Comparison of ENCODE assay signal across 8 cellular contexts in genomic region chr17:7855643-7856080, GRCh38. TPM values are rescaled to one million over a fixed set of nuclear protein-coding genes. Genes with fewer than 3 reads are reported as not detected.
DNase-seq lines count a peak whose midpoint lies in the region; ATAC-seq and TF ChIP-seq lines count a peak whose summit lies in the region.
"Had no signal": no experiment of that assay in that cellular context is flagged by ENCODE, and none has a peak within 500 bp of the region (broad histone marks: within the 10 kb centered on the region; RNA-seq: fewer than 3 reads in every experiment).

No MANE protein-coding gene starts in this region.

- peaks cover 44% of the 10 kb centered on the region for H3K79me2 ChIP-seq in HCT116 (ENCODE audit: insufficient read depth, low read length)

- peak overlapping the region; percentile 67 to 94 for H3K4me3 ChIP-seq in HCT116 (replicated peaks in 1 of 2; ENCODE audit: low read depth in 1 of 2, low read length in 2 of 2)
- H3K4me3 ChIP-seq in WI38 (ENCODE audit: low read depth, low read length): peak overlapping the region; percentile 80; the same call in 1 of the 2 replicates
- H3K4me3 ChIP-seq in iPS-18a (ENCODE audit: low read length): peak overlapping the region; percentile 80

- H3K9ac ChIP-seq in HCT116 (ENCODE audit: low read length): peak overlapping the region; percentile 93
- no peak overlapping the region for H3K9ac ChIP-seq in iPS-18a (ENCODE audit: low read length)

- H3K4me1 ChIP-seq in HCT116 (ENCODE audit: control insufficient read depth in 1 of 2, insufficient read depth in 2 of 2, low read length in 2 of 2) (peaks cover 16 to 41% of the 10 kb centered on the region in 2 experiments; a peak in 3 of 4 replicates), iPS-18a (ENCODE audit: control insufficient read depth, low read depth, low read length) (peaks cover 26% of the 10 kb centered on the region)

- TF ChIP-seq POLR2A in HCT116 (IDR thresholded peaks at IDR 0.05; ENCODE audit: borderline replicate concordance, extremely low read depth, insufficient read depth, insufficient read length): no peak

- H3K36me3 ChIP-seq in HCT116 (ENCODE audit: control insufficient read depth in 1 of 2, insufficient read depth in 2 of 2, low read length in 2 of 2) (peaks cover 3 to 29% of the 10 kb centered on the region in 2 experiments; a peak in 2 of 4 replicates), iPS-18a (ENCODE audit: control insufficient read depth, low read depth, low read length) (no peaks in the 10 kb centered on the region)

- DNase-seq in HCT116 (ENCODE audit: low read depth, low spot score) (no peak), GM10266 (ENCODE audit: extremely low spot score) (no peak)
- peak; percentile 10 for DNase-seq in stimulated activated CD8-positive, alpha-beta memory T cell treated with anti-CD3 and anti-CD28 coated beads, Interleukin-12 subunit alpha, Interleukin-12 subunit beta, amount 100 ng/mL, for 4 hours (ENCODE audit: low read depth)
- DNase-seq: NCI-H1092 treated with DMSO at 0.1 percent for 48 hours had no signal

- H3K4me2 ChIP-seq in HCT116 (ENCODE audit: low read length): peak overlapping the region; percentile 99

- H3K9me3 ChIP-seq in HCT116 (ENCODE audit: control insufficient read depth in 1 of 2, insufficient read depth in 1 of 2, low read depth in 1 of 2, low read length in 2 of 2): no peaks in the 10 kb centered on the region
- no peaks in the 10 kb centered on the region for H3K9me3 ChIP-seq in iPS-18a (ENCODE audit: control insufficient read depth, low read depth, low read length)

- no peaks in the 10 kb centered on the region for H4K20me1 ChIP-seq in HCT116 (ENCODE audit: insufficient read depth)

- CTCF ChIA-PET in HCT116 (lab: Charles Lee): interaction anchor here (1.7 kb wide), 1 partner anchor 141 kb away, joined by 6 read pairs; no protein-coding TSS in a partner anchor

- H3K9me2 ChIP-seq in HCT116 (ENCODE audit: insufficient read depth): no peaks in the 10 kb centered on the region

- TF ChIP-seq RAD21 in HCT116 (IDR thresholded peaks at IDR 0.05; ENCODE audit: low read depth): no peak

- TF ChIP-seq CTCF in HCT116 (IDR thresholded peaks at IDR 0.05 in 2 of 3, conservative IDR thresholded peaks at IDR 0.05 in 1 of 3; ENCODE audit: borderline replicate concordance in 1 of 3, insufficient read depth in 1 of 3, low read depth in 2 of 3, low read length in 2 of 3) (no peak), WI38 (IDR thresholded peaks at IDR 0.05; ENCODE audit: low read depth, low read length) (no peak), GM10266 (IDR thresholded peaks at IDR 0.05; ENCODE audit: control insufficient read depth, insufficient read depth, low read depth, missing control alignments) (no peak)

- intact Hi-C loops in HCT116 (cut with micrococcal nuclease): loop anchor here (2.0 kb wide), 1 partner anchor 21 kb away; the partner anchor contains the start of gene KDM6B

- BruUV-seq in HCT116 (replicated peaks; lab: Mats Ljungman, UMichigan): no TSS peak

- POLR2A ChIA-PET in HCT116 (lab: Charles Lee): interaction anchor here (0.6 to 2.6 kb wide), 5 partner anchors 11 to 530 kb away, joined by 3 to 45 read pairs (median 4); no protein-coding TSS in a partner anchor

- RAD21 ChIA-PET in HCT116 (lab: Charles Lee; ENCODE audit: low non-redundant PET in 1 of 2, low total read pairs in 2 of 2, uncharacterized antibody in 2 of 2, unreplicated experiment in 2 of 2): interaction anchor here in 1 of 2 experiments (0.6 kb wide), 1 partner anchor 24 kb away, joined by 3 read pairs; no protein-coding TSS in a partner anchor

- H3K27ac ChIP-seq in HCT116 (ENCODE audit: low read depth, low read length) (peak overlapping the region; percentile 92), iPS-18a (ENCODE audit: low read length) (no peak overlapping the region)

- ATAC-seq in HCT116: no peak
- ATAC-seq in HG03521 (IDR thresholded peaks at IDR 0.05; ENCODE audit: unreplicated experiment): no peak
- ATAC-seq in HG03196 (IDR thresholded peaks at IDR 0.05; ENCODE audit: unreplicated experiment): no peak

- H3K27me3 ChIP-seq in HCT116 (ENCODE audit: insufficient read depth, low read length) (no peaks in the 10 kb centered on the region), iPS-18a (ENCODE audit: control insufficient read depth, insufficient read depth, low read length) (peaks cover 57% of the 10 kb centered on the region)

- no peak overlapping the region for H2AFZ ChIP-seq in HCT116 (ENCODE audit: low read depth, low read length, poor library complexity, severe bottlenecking)

TF ChIP-seq in HCT116, 20 proteins besides CTCF, POLR2A, EP300 and RAD21:
- no peak for TF ChIP-seq FOSL1 (IDR thresholded peaks at IDR 0.05; ENCODE audit: low read depth)
- TF ChIP-seq SIN3A (IDR thresholded peaks at IDR 0.05; ENCODE audit: low read depth): no peak
- TF ChIP-seq, protein P1, sequence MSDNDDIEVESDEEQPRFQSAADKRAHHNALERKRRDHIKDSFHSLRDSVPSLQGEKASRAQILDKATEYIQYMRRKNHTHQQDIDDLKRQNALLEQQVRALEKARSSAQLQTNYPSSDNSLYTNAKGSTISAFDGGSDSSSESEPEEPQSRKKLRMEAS (IDR thresholded peaks at IDR 0.05): no peak
- no peak for TF ChIP-seq EZH2 (IDR thresholded peaks at IDR 0.05)
- no peak for TF ChIP-seq SRF (IDR thresholded peaks at IDR 0.05; ENCODE audit: low read depth)
- no peak for TF ChIP-seq TCF7L2 (IDR thresholded peaks at IDR 0.05; ENCODE audit: borderline replicate concordance, extremely low read depth, insufficient read depth, insufficient read length)
- no peak for TF ChIP-seq ZFX (IDR thresholded peaks at IDR 0.05)
- no peak for TF ChIP-seq JUND (IDR thresholded peaks at IDR 0.05)
- TF ChIP-seq ZNF274 (IDR thresholded peaks at IDR 0.05; ENCODE audit: low read depth, low read length): no peak
- TF ChIP-seq, protein P2, sequence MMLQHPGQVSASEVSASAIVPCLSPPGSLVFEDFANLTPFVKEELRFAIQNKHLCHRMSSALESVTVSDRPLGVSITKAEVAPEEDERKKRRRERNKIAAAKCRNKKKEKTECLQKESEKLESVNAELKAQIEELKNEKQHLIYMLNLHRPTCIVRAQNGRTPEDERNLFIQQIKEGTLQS (IDR thresholded peaks at IDR 0.05): no peak
- TF ChIP-seq EZH2phosphoT487 (IDR thresholded peaks at IDR 0.05; ENCODE audit: borderline replicate concordance): no peak
- no peak for TF ChIP-seq CEBPB (IDR thresholded peaks at IDR 0.05; ENCODE audit: low read depth)
- no peak for TF ChIP-seq YY1 (IDR thresholded peaks at IDR 0.05; ENCODE audit: extremely low read depth, insufficient replicate concordance, low read depth, low read length)
- no peak for TF ChIP-seq SP1 (IDR thresholded peaks at IDR 0.05; ENCODE audit: low read depth)

RNA-seq across cellular contexts. Expression of gene TMEM88, which starts 0.8 kb away (rescaled TPM):
- 2.8 TPM for total RNA-seq in HCT116 (2021; ENCODE audit: unreplicated experiment)
- 0.82 and 1.8 TPM in 2 replicates for polyA plus RNA-seq in HCT116 (2012)

RNA-seq across cellular contexts. Expression of gene NAA38, which starts 1.7 kb away (rescaled TPM):
- total RNA-seq in HCT116 (2021; ENCODE audit: unreplicated experiment): 103 TPM
- 148 and 157 TPM in 2 replicates for polyA plus RNA-seq in HCT116 (2012)

RNA-seq across cellular contexts. Expression of gene CYB5D1, which starts 2.1 kb away (rescaled TPM):
- total RNA-seq in HCT116 (2021; ENCODE audit: unreplicated experiment): 21.5 TPM
- 16.0 and 17.9 TPM in 2 replicates for polyA plus RNA-seq in HCT116 (2012)

RNA-seq across cellular contexts. Expression of gene KDM6B, which starts 21.6 kb away (rescaled TPM):
- 42.1 TPM for total RNA-seq in HCT116 (2021; ENCODE audit: unreplicated experiment)
- 21.0 and 26.5 TPM in 2 replicates for polyA plus RNA-seq in HCT116 (2012)

RNA-seq across cellular contexts. Expression of gene CHD3, which starts 32.9 kb away (rescaled TPM):
- 54.8 TPM for total RNA-seq in HCT116 (2021; ENCODE audit: unreplicated experiment)
- polyA plus RNA-seq in HCT116 (2012): 54.9 and 63.8 TPM in 2 replicates
